In the genomic region with DNA sequence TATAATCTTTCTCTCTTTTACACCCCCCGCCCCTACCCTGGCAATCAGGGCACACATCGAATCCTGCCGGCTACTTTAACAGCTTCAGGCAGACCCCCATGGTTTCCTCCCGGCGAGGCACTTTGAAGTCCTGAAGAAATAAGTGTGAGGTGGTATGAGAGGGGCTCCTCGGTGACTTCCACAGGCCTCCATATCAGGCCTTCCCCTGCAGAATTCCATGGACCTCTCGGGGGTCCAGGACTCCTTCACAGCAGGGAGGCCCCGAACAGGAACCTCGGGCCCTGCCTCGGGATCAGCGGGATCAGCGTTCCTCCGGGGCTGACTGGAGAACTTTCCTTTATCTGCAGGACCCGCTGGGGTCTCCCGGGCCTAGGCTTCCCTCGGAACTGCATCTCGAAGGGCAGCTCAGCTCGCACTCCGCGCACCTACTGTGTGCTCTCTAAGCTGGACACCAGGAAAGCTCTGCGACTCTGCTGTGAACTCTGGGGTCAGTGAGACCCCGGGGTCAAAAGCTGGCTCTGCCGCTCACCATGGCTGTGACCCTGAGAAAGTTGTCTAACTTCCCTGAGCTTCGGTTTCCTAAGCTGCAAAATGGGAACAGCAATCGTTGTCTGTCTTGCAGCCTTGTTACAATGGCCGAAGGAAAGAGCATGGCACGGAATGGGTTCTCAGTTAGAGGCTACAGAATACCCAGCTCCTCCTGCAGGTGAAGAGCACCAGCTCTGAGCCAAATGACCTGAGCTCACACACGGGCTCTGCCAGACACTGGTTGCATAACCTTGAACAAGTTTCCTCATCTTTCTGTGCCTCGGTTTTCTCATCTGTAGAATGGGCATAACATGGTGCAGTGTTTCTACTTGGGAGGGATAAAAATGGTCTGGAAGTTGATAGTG, we compare ENCODE assay signal across 9 cellular contexts.
DNase-seq lines count a peak whose midpoint lies in the region; ATAC-seq and TF ChIP-seq lines count a peak whose summit lies in the region.
"Had no signal": no experiment of that assay in that cellular context is flagged by ENCODE, and none has a peak within 500 bp of the region (broad histone marks: within the 10 kb centered on the region; RNA-seq: fewer than 3 reads in every experiment).

No MANE protein-coding gene starts in this region.

- H3K4me3 Mint-ChIP-seq in neural crest cell = peak overlapping the region; percentile 26

- H3K36me3 ChIP-seq in right atrium auricular region (no peaks in the 10 kb centered on the region), vagina (no peaks in the 10 kb centered on the region)
- H3K36me3 ChIP-seq: MG63 had no signal

- H3K9me3 ChIP-seq in right atrium auricular region (no peaks in the 10 kb centered on the region), vagina (no peaks in the 10 kb centered on the region)
- H3K9me3 ChIP-seq: MG63 had no signal

- H3K36me3 Mint-ChIP-seq in neural crest cell (ENCODE audit: low read depth) = no peaks in the 10 kb centered on the region

- peak overlapping the region; percentile 55 to 56 for H3K27ac ChIP-seq in right atrium auricular region
- H3K27ac ChIP-seq in vagina = no peak overlapping the region

- no peak for TF ChIP-seq POLR2A in vagina (IDR thresholded peaks at IDR 0.05)

- H3K27me3 ChIP-seq in right atrium auricular region (no peaks in the 10 kb centered on the region), vagina (no peaks in the 10 kb centered on the region)
- H3K27me3 ChIP-seq: MG63 had no signal

- intact Hi-C loops in Right ventricle myocardium superior (cut with DNase I) (no loop called here), vagina (cut with DNase I) (no loop called here)

- ATAC-seq in Right ventricle myocardium superior (ENCODE audit: poor library complexity) = no peak

- no peak overlapping the region for H3K27ac Mint-ChIP-seq in neural crest cell (ENCODE audit: unreplicated experiment)

- H3K4me1 ChIP-seq in right atrium auricular region = peaks cover 0 to 36% of the 10 kb centered on the region in 2 donors
- H3K4me1 ChIP-seq in vagina = no peaks in the 10 kb centered on the region

- H3K9me3 Mint-ChIP-seq in neural crest cell = no peaks in the 10 kb centered on the region

- TF ChIP-seq CTCF in right atrium auricular region (IDR thresholded peaks at IDR 0.05) = no peak
- no peak for TF ChIP-seq CTCF in neural crest cell (conservative IDR thresholded peaks at IDR 0.05)
- no peak for TF ChIP-seq CTCF in vagina (IDR thresholded peaks at IDR 0.05)

- H3K27me3 Mint-ChIP-seq in neural crest cell (ENCODE audit: low read depth) = peaks cover 4% of the 10 kb centered on the region

- H3K4me3 ChIP-seq in right atrium auricular region = peak overlapping the region in 1 of 2 donors; percentile 19
- peak overlapping the region in 1 of 2 donors; percentile 9 for H3K4me3 ChIP-seq in vagina
- H3K4me3 ChIP-seq: MG63 had no signal

- H3K4me1 Mint-ChIP-seq in neural crest cell = peaks cover 21% of the 10 kb centered on the region

- no peak for DNase-seq in right atrium auricular region (ENCODE audit: low spot score)
- DNase-seq in Right ventricle myocardium superior = no peak
- DNase-seq in ecto neural progenitor cell (ENCODE audit: low spot score) = peak; percentile 39
- no peak for DNase-seq in neural crest cell (ENCODE audit: low read depth, low spot score)
- DNase-seq in vagina (ENCODE audit: extremely low spot score in 2 of 2) = peak; percentile 61 to 77
- no peak for DNase-seq in SW 1271 (lab: John Stamatoyannopoulos, UW)
- DNase-seq in NCI-H524 treated with DMSO at 0.1 percent for 48 hours (lab: John Stamatoyannopoulos, UW) = no peak
- no peak for DNase-seq in NCI-H1105 (lab: John Stamatoyannopoulos, UW)
- DNase-seq: MG63 had no signal

Comparison
In these comparisons a context has a peak if more than half of its experiments do, and no peak if none do; other contexts are left out.
1. DNase-seq: peak in ecto neural progenitor cell (single experiment) and vagina (2 of 2); none in right atrium auricular region (single experiment), Right ventricle myocardium superior (single experiment), neural crest cell (single experiment), SW 1271 (0 of 2), NCI-H524 treated with DMSO at 0.1 percent for 48 hours (single experiment) and NCI-H1105 (single experiment).